ENCODE assay signal across 16 cellular contexts in genomic region chr16:81581107-81581506, GRCh38.
DNase-seq lines count a peak whose midpoint lies in the region; ATAC-seq and TF ChIP-seq lines count a peak whose summit lies in the region.
"Had no signal": no experiment of that assay in that cellular context is flagged by ENCODE, and none has a peak within 500 bp of the region (broad histone marks: within the 10 kb centered on the region; RNA-seq: fewer than 3 reads in every experiment).

No MANE protein-coding gene starts in this region.

- H3K9ac ChIP-seq in mucosa of stomach (ENCODE audit: low read length) = peak overlapping the region; percentile 47

- ATAC-seq in esophagus mucosa = peak; percentile 96

- no peak overlapping the region for H3K4me3 Mint-ChIP-seq in activated CD4-positive, alpha-beta T cell treated with anti-CD3 and anti-CD28 coated beads, Interleukin-2, amount 10 ng/mL, durations not matched to agents 7 days and 5 days
- H3K4me3 Mint-ChIP-seq: T-helper 2 cell treated with Interferon-gamma antibody and Interleukin-4, amounts not matched to agents 5 μg/mL and 100 μg/mL, for 36 hours had no signal

- H3K36me3 Mint-ChIP-seq in activated CD4-positive, alpha-beta T cell treated with anti-CD3 and anti-CD28 coated beads, Interleukin-2, amount 10 ng/mL, durations not matched to agents 7 days and 5 days (ENCODE audit: low read depth) = no peaks in the 10 kb centered on the region

- H3K27ac ChIP-seq in C4-2B (peak overlapping the region; percentile 83), uterus (no peak overlapping the region)

- POLR2A ChIA-PET in activated CD4-positive, alpha-beta T cell treated with anti-CD3 and anti-CD28 coated beads, Interleukin-2, amount 10 ng/mL, durations not matched to agents 7 days and 5 days (lab: Charles Lee) = no interaction called here

- TF ChIP-seq POLR2A in uterus (IDR thresholded peaks at IDR 0.05) = no peak

- H3K4me1 ChIP-seq in mucosa of stomach (ENCODE audit: control insufficient read depth, insufficient read depth, low read length) = peaks cover 57% of the 10 kb centered on the region
- H3K4me1 ChIP-seq in uterus = no peaks in the 10 kb centered on the region

- no peaks in the 10 kb centered on the region for H3K27me3 ChIP-seq in mucosa of stomach (ENCODE audit: control insufficient read depth, insufficient read depth, low read length)
- no peaks in the 10 kb centered on the region for H3K27me3 ChIP-seq in uterus

- H3K4me3 ChIP-seq in mucosa of stomach (ENCODE audit: low read length) = no peak overlapping the region
- H3K4me3 ChIP-seq in uterus = no peak overlapping the region

- peaks cover 2% of the 10 kb centered on the region for H3K4me1 Mint-ChIP-seq in activated CD4-positive, alpha-beta T cell treated with anti-CD3 and anti-CD28 coated beads, Interleukin-2, amount 10 ng/mL, durations not matched to agents 7 days and 5 days

- CTCF ChIA-PET in activated CD4-positive, alpha-beta T cell treated with anti-CD3 and anti-CD28 coated beads, Interleukin-2, amount 10 ng/mL, durations not matched to agents 7 days and 5 days (lab: Charles Lee) = no interaction called here

- H3K27me3 Mint-ChIP-seq in activated CD4-positive, alpha-beta T cell treated with anti-CD3 and anti-CD28 coated beads, Interleukin-2, amount 10 ng/mL, durations not matched to agents 7 days and 5 days = no peaks in the 10 kb centered on the region

- H3K9me3 Mint-ChIP-seq in activated CD4-positive, alpha-beta T cell treated with anti-CD3 and anti-CD28 coated beads, Interleukin-2, amount 10 ng/mL, durations not matched to agents 7 days and 5 days = no peaks in the 10 kb centered on the region
- H3K9me3 Mint-ChIP-seq: activated T-helper 2 cell treated with anti-CD3 and anti-CD28 coated beads, Interferon-gamma antibody, Interleukin-2, Interleukin-4, amounts not matched to agents 10 μg/mL and 5 μg/mL and 100 μg/mL, durations not matched to agents 14 hours and 24 hours and 36 hours; T-helper 2 cell treated with Interferon-gamma antibody and Interleukin-4, amounts not matched to agents 5 μg/mL and 100 μg/mL, for 36 hours had no signal

- no peak for TF ChIP-seq CTCF in C4-2B (conservative IDR thresholded peaks at IDR 0.05)
- TF ChIP-seq CTCF in uterus (IDR thresholded peaks at IDR 0.05) = no peak

- H3K9me3 ChIP-seq in mucosa of stomach (ENCODE audit: control insufficient read depth, low read length) (no peaks in the 10 kb centered on the region), uterus (no peaks in the 10 kb centered on the region)

- DNase-seq in NCI-H510A (lab: John Stamatoyannopoulos, UW) (peak; percentile 53), uterus (no peak), NCI-H446 treated with DMSO at 0.1 percent for 48 hours (lab: John Stamatoyannopoulos, UW) (no peak)
- no peak for DNase-seq in activated CD4-positive, alpha-beta T cell treated with anti-CD3 and anti-CD28 coated beads, Interleukin-2, amount 10 ng/mL, durations not matched to agents 7 days and 5 days
- DNase-seq in activated CD4-positive, CD25-positive, alpha-beta regulatory T cell treated with anti-CD3 and anti-CD28 coated beads, Interleukin-2, amount 50 U/mL, for 72 hours = no peak
- DNase-seq: activated CD4-positive, alpha-beta T cell treated with anti-CD3 and anti-CD28 coated beads, Interleukin-2, amount 50 U/mL, for 48 hours; anterior cingulate cortex; DMS 273 treated with DMSO at 0.1 percent for 48 hours; foreskin fibroblast; NCI-H226; substantia nigra had no signal

- H3K27ac Mint-ChIP-seq in activated CD4-positive, alpha-beta T cell treated with anti-CD3 and anti-CD28 coated beads, Interleukin-2, amount 10 ng/mL, durations not matched to agents 7 days and 5 days = no peak overlapping the region
- H3K27ac Mint-ChIP-seq: activated T-helper 2 cell treated with anti-CD3 and anti-CD28 coated beads, Interferon-gamma antibody, Interleukin-2, Interleukin-4, amounts not matched to agents 10 μg/mL and 5 μg/mL and 100 μg/mL, durations not matched to agents 14 hours and 24 hours and 36 hours; T-helper 2 cell treated with Interferon-gamma antibody and Interleukin-4, amounts not matched to agents 5 μg/mL and 100 μg/mL, for 36 hours had no signal

- intact Hi-C loops in uterus (cut with DNase I; ENCODE audit: low total_unique reads) = no loop called here

- H3K36me3 ChIP-seq in mucosa of stomach (ENCODE audit: control insufficient read depth, insufficient read depth, low read length) (no peaks in the 10 kb centered on the region), uterus (no peaks in the 10 kb centered on the region)
